8 cellular contexts compared by ENCODE assay signal in the genomic region with DNA sequence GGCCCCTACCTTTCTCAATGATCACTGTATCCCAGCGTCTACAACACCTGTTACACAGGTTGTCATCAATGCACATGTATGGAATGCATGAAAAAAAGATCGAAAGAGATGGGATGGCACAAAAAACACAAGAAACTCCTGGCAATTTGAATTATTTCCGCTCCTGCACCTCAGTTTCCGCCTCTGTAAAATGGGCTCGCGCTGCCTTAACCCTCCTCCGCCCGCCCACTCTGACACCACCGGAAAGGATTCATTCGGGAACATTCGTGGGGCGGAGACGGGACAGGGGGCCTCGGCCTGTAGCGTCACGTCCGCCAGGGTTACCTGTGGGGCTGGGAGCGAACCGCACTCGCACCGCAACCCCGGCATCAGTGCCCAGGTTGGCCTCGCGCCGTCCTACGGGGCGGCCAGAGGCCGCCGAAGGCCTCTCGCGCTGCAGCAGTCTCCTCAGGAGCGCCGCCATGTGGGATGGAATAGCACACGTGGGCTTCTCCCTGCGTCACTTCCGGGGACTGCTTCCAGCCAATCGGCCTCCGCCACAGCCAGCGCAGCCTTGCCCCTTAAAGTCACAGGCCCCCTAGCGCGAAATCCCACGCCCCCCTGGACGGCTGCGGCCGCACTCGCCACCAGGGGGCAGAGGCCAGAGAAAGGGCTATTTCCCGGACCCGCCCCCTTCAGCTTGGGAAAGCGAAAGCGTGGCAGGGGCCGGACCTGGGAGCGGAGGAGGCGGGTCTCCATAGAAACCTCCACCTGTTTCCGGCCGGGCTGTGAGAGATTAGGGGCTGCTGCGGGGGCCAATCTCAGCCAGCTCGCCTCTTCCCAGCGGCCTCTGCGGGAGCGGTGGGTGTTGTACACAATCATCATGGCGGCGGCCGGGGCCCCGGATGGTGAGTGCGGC. TPM values are rescaled to one million over a fixed set of nuclear protein-coding genes. Genes with fewer than 3 reads are reported as not detected.
DNase-seq lines count a peak whose midpoint lies in the region; ATAC-seq and TF ChIP-seq lines count a peak whose summit lies in the region.

TSS of gene EARS2 (minus strand) at position 470 of the 898 bp plus-strand sequence. CDS start at position 463, 7 bp downstream.
A gene with protein sequence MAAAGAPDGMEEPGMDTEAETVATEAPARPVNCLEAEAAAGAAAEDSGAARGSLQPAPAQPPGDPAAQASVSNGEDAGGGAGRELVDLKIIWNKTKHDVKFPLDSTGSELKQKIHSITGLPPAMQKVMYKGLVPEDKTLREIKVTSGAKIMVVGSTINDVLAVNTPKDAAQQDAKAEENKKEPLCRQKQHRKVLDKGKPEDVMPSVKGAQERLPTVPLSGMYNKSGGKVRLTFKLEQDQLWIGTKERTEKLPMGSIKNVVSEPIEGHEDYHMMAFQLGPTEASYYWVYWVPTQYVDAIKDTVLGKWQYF (plus strand): TSS at position 847 of the 898 bp plus-strand sequence. CDS start 16 bp downstream, at position 863.

- TF ChIP-seq CTCF in Calu3 (IDR thresholded peaks at IDR 0.05; ENCODE audit: unreplicated experiment) (peak; percentile 91), endodermal cell (conservative IDR thresholded peaks at IDR 0.05) (peak; percentile 95)

- H3K4me1 Mint-ChIP-seq in Calu3 (ENCODE audit: low read depth, unreplicated experiment) (peaks cover 8% of the 10 kb centered on the region), endodermal cell (peaks cover 3% of the 10 kb centered on the region)

- CTCF ChIA-PET in Calu3 (lab: Charles Lee): interaction anchor here (0.6 to 1.8 kb wide), 4 partner anchors 18 to 84 kb away, joined by 3 read pairs; partner anchors contain the start of gene PALB2

- H3K36me3 ChIP-seq in endodermal cell (ENCODE audit: control insufficient read depth, insufficient read depth, low read length): peaks cover 41% of the 10 kb centered on the region

- DNase-seq in Calu3 (peak; percentile 100), HUDEP-2 (lab: John Stamatoyannopoulos, UW; ENCODE audit: unreplicated experiment in 76 of 76) (peak; percentile 87 to 99 (median 98)), NOMO-1 treated with dmso at 0.1 percent for 144 hours (lab: John Stamatoyannopoulos, UW; ENCODE audit: unreplicated experiment) (peak; percentile 97), endodermal cell (peak; percentile 100), mesenteric fat pad (ENCODE audit: low spot score) (peak; percentile 99)
- peak; percentile 95 to 99 (median 97) for DNase-seq in activated CD8-positive, alpha-beta memory T cell treated with anti-CD3 and anti-CD28 coated beads for 48 hours (ENCODE audit: low read depth in 2 of 3, low spot score in 2 of 3)
- DNase-seq in stimulated activated CD8-positive, alpha-beta memory T cell treated with anti-CD3 and anti-CD28 coated beads, Interleukin-15, amount 100 ng/mL, for 24 hours (ENCODE audit: low read depth): peak; percentile 91

- H3K9ac ChIP-seq in endodermal cell (ENCODE audit: extremely low read depth, low read length, poor library complexity, severe bottlenecking): peak within 1 kb of the TSS; percentile 92

- H3K4me1 ChIP-seq in endodermal cell (ENCODE audit: control insufficient read depth, insufficient read depth, low read length): no peaks in the 10 kb centered on the region

- H3K27ac Mint-ChIP-seq in Calu3 (ENCODE audit: unreplicated experiment) (peak within 1 kb of the TSS; percentile 96), endodermal cell (peak within 1 kb of the TSS; percentile 97)

- peak within 1 kb of the TSS; percentile 94 for H3K27ac ChIP-seq in endodermal cell (ENCODE audit: low read depth, low read length)

- H3K4me3 Mint-ChIP-seq in Calu3 (ENCODE audit: low read depth, unreplicated experiment): peak within 1 kb of the TSS; percentile 96
- peak within 1 kb of the TSS; percentile 84 for H3K4me3 Mint-ChIP-seq in endodermal cell

- BruUV-seq in Calu3 (replicated peaks; lab: Mats Ljungman, UMichigan): TSS peak; percentile 59

- ATAC-seq in GM21381 (IDR thresholded peaks at IDR 0.05; ENCODE audit: unreplicated experiment): peak; percentile 88

- peak within 1 kb of the TSS; percentile 98 for H3K4me3 ChIP-seq in endodermal cell (ENCODE audit: low read length)

- H3K9me3 ChIP-seq in endodermal cell (ENCODE audit: control insufficient read depth, low read length): no peaks in the 10 kb centered on the region

- no peaks in the 10 kb centered on the region for H3K27me3 Mint-ChIP-seq in Calu3 (ENCODE audit: unreplicated experiment)
- H3K27me3 Mint-ChIP-seq in endodermal cell (ENCODE audit: insufficient read depth): no peaks in the 10 kb centered on the region

- H3K36me3 Mint-ChIP-seq in Calu3 (ENCODE audit: insufficient read depth, unreplicated experiment) (peaks cover 63% of the 10 kb centered on the region), endodermal cell (ENCODE audit: low read depth) (peaks cover 43% of the 10 kb centered on the region)

- no peaks in the 10 kb centered on the region for H3K27me3 ChIP-seq in endodermal cell (ENCODE audit: control insufficient read depth, insufficient read depth, low read length, poor library complexity, severe bottlenecking)

- no peaks in the 10 kb centered on the region for H3K9me3 Mint-ChIP-seq in Calu3 (ENCODE audit: low read depth, unreplicated experiment)
- H3K9me3 Mint-ChIP-seq in endodermal cell: peaks cover 3% of the 10 kb centered on the region

- intact Hi-C loops in Calu3 (cut with micrococcal nuclease; ENCODE audit: unreplicated experiment): loop anchor here (5.0 kb wide), 1 partner anchor 480 kb away; no protein-coding TSS in a partner anchor

- WGBS in endodermal cell (ENCODE audit: insufficient coverage in 1 of 2, insufficient read length in 1 of 2), 2 experiments: 2 to 3% methylated on average over 37 to 65 of the region's 65 CpGs

RNA-seq across cellular contexts. Expression of gene EARS2, which starts in this region (rescaled TPM):
- 45.9 and 46.9 TPM in 2 replicates for total RNA-seq in Calu3 (2022)
- 10 to 100 TPM; 32.0 to 36.1 TPM for total RNA-seq in endodermal cell
- polyA plus RNA-seq in endodermal cell (2013, experiment 1 of 2): 29.1 TPM
- 21.1 TPM for polyA plus RNA-seq in endodermal cell (2013, experiment 2 of 2)
- total RNA-seq in mesenteric fat pad: 14.4 TPM

RNA-seq across cellular contexts. Expression of the second gene that starts in this region (rescaled TPM):
- total RNA-seq in Calu3 (2022) (121 and 125 TPM in 2 replicates), endodermal cell (100 to 1,000 TPM; 105 to 113 TPM), mesenteric fat pad (48.1 TPM)
- polyA plus RNA-seq in endodermal cell (2013, experiment 1 of 2): 59.4 TPM
- 54.8 TPM for polyA plus RNA-seq in endodermal cell (2013, experiment 2 of 2)

Comparison
In these comparisons a context has a peak if more than half of its experiments do, and no peak if none do; other contexts are left out.
1. Peak in every context shown above with its lines: DNase-seq, ATAC-seq, H3K4me3 ChIP-seq and H3K27ac ChIP-seq.